1 cellular context compared by ENCODE assay signal in the genomic region with DNA sequence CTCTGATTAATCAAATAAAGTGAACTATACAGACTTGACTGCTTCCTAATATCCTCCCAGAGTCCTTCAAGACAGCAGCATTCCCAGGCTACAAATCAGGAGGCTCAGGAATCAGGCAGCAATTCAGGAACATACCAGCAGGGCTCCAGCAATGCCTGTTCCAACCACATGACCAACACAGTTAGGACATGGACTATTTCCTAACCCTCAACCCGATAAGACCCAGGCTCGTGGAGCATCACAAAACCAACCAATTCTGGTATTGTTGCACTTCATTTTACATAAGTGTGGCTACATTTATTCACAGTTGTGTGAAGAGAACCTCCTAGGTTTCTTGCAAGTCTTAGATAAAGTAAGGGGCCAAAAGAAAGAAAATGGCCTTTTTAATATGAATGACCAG.
TF ChIP-seq lines count a peak whose summit lies in the region.

No MANE protein-coding gene starts in this region.

TF ChIP-seq in A549, 52 proteins besides CTCF, POLR2A, EP300 and RAD21 (continued from another document):
- TF ChIP-seq, protein P1, sequence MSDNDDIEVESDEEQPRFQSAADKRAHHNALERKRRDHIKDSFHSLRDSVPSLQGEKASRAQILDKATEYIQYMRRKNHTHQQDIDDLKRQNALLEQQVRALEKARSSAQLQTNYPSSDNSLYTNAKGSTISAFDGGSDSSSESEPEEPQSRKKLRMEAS (IDR thresholded peaks at IDR 0.05), result no peak
- TF ChIP-seq POLR2AphosphoS2 (conservative IDR thresholded peaks at IDR 0.05; ENCODE audit: low read length), result no peak
- TF ChIP-seq CBX8 (IDR thresholded peaks at IDR 0.05), result no peak
- TF ChIP-seq ESRRA (IDR thresholded peaks at IDR 0.05; ENCODE audit: borderline replicate concordance, low read length), result no peak
